16 cellular contexts compared by ENCODE assay signal in genomic region chr22:38291201-38291777, GRCh38. TPM values are rescaled to one million over a fixed set of nuclear protein-coding genes. Genes with fewer than 3 reads are reported as not detected.
DNase-seq lines count a peak whose midpoint lies in the region; ATAC-seq and TF ChIP-seq lines count a peak whose summit lies in the region.
"Had no signal": no experiment of that assay in that cellular context is flagged by ENCODE, and none has a peak within 500 bp of the region (broad histone marks: within the 10 kb centered on the region; RNA-seq: fewer than 3 reads in every experiment).

No MANE protein-coding gene starts in this region.

- no CpG with 5 or more reads among the region's 22 CpGs for WGBS in trophoblast cell (ENCODE audit: extremely low coverage, insufficient coverage, insufficient read length)

- H3K27me3 ChIP-seq in endocrine pancreas (ENCODE audit: control insufficient read depth, insufficient read depth, low read length), result no peaks in the 10 kb centered on the region
- H3K27me3 ChIP-seq in trophoblast cell (ENCODE audit: insufficient read depth, low read length), result no peaks in the 10 kb centered on the region
- H3K27me3 ChIP-seq: ovary had no signal

- no peak overlapping the region for H2BK5ac ChIP-seq in trophoblast cell (ENCODE audit: low read depth, low read length, poor library complexity)

- ATAC-seq in HG03521 (IDR thresholded peaks at IDR 0.05; ENCODE audit: unreplicated experiment), result no peak
- ATAC-seq: activated CD8-positive, alpha-beta memory T cell treated with anti-CD3 and anti-CD28 coated beads, Interleukin-2, amount 10 ng/mL, durations not matched to agents 7 days and 5 days had no signal

- H3K4me1 ChIP-seq in endocrine pancreas (ENCODE audit: control insufficient read depth, insufficient read depth, low read length) (no peaks in the 10 kb centered on the region), trophoblast cell (ENCODE audit: control insufficient read depth in 1 of 2, insufficient read depth in 2 of 2, low read length in 2 of 2) (peaks cover 35 to 36% of the 10 kb centered on the region in 2 experiments)

- TF ChIP-seq CTCF in GM12874 (IDR thresholded peaks at IDR 0.05; ENCODE audit: insufficient read depth, low read depth, low read length), result 0 out of 2 replicates have a peak, but pooled peaks have one; percentile 11

- H3K18ac ChIP-seq in trophoblast cell (ENCODE audit: low read length), result no peak overlapping the region

- H4K8ac ChIP-seq in trophoblast cell (ENCODE audit: low read depth, low read length), result peak overlapping the region; percentile 4

- peak overlapping the region; percentile 59 for H4K91ac ChIP-seq in trophoblast cell (ENCODE audit: low read depth, low read length)

- H3K9me3 ChIP-seq in endocrine pancreas (ENCODE audit: control insufficient read depth, low read length), result no peaks in the 10 kb centered on the region
- H3K9me3 ChIP-seq in trophoblast cell (ENCODE audit: insufficient read depth, low read depth, low read length), result peaks cover 2% of the 10 kb centered on the region
- H3K9me3 ChIP-seq: ovary had no signal

- no peak overlapping the region for H2AK5ac ChIP-seq in trophoblast cell (ENCODE audit: low read length)

- peak overlapping the region; percentile 17 for H2AFZ ChIP-seq in trophoblast cell (ENCODE audit: insufficient read depth, low read length, poor library complexity)

- DNase-seq in NCI-H345 treated with DMSO at 0.1 percent for 48 hours (lab: John Stamatoyannopoulos, UW; ENCODE audit: unreplicated experiment) (peak; percentile 29), trophoblast cell (no peak), NCI-H2029 (lab: John Stamatoyannopoulos, UW) (no peak), A172 (ENCODE audit: low spot score) (no peak), 8988T (no peak)
- DNase-seq: activated CD8-positive, alpha-beta memory T cell treated with anti-CD3 and anti-CD28 coated beads, Interleukin-2, amount 10 ng/mL, durations not matched to agents 7 days and 5 days; activated naive CD8-positive, alpha-beta T cell treated with anti-CD3 and anti-CD28 coated beads, Interleukin-2, amount 10 ng/mL, durations not matched to agents 7 days and 5 days; CD4-positive, CD25-positive, alpha-beta regulatory T cell; effector CD4-positive, alpha-beta T cell; glutamatergic neuron; NCI-H2029 treated with DMSO at 0.1 percent for 48 hours; ovary; stimulated activated CD4-positive, alpha-beta T cell treated with anti-CD3 and anti-CD28 coated beads, Interleukin-4, amount 100 ng/mL, for 24 hours had no signal

- peaks cover 1% of the 10 kb centered on the region for H3K79me2 ChIP-seq in trophoblast cell (ENCODE audit: control insufficient read depth, insufficient read depth, low read length, poor library complexity)

- no peak overlapping the region for H4K12ac ChIP-seq in trophoblast cell (ENCODE audit: low read depth, low read length)

- H3K36me3 ChIP-seq in endocrine pancreas (ENCODE audit: control insufficient read depth, insufficient read depth, low read length) (peaks cover 3% of the 10 kb centered on the region), trophoblast cell (ENCODE audit: control insufficient read depth in 1 of 2, insufficient read depth in 2 of 2, low read length in 2 of 2) (peaks cover 58 to 59% of the 10 kb centered on the region in 2 experiments)
- H3K36me3 ChIP-seq: ovary had no signal

- no peak overlapping the region for H3K14ac ChIP-seq in trophoblast cell (ENCODE audit: low read length)

- no peak overlapping the region for H3K4me3 ChIP-seq in endocrine pancreas (ENCODE audit: control insufficient read depth, insufficient read depth, low read length)
- H3K4me3 ChIP-seq in trophoblast cell (ENCODE audit: low read depth, low read length), result no peak overlapping the region
- H3K4me3 ChIP-seq: ovary had no signal

- no peak overlapping the region for H2BK120ac ChIP-seq in trophoblast cell (ENCODE audit: insufficient read depth, low read length, poor library complexity)

- H3K79me1 ChIP-seq in trophoblast cell (ENCODE audit: low read length), result peaks cover 17% of the 10 kb centered on the region

- H3K23ac ChIP-seq in trophoblast cell (ENCODE audit: low read length), result no peak overlapping the region

- peak overlapping the region; percentile 30 for H3K9ac ChIP-seq in endocrine pancreas (ENCODE audit: control insufficient read depth, insufficient read depth, low read length)
- no peak overlapping the region for H3K9ac ChIP-seq in trophoblast cell (ENCODE audit: low read length)

- no peak overlapping the region for H2BK12ac ChIP-seq in trophoblast cell (ENCODE audit: low read length)

- no peak overlapping the region for H3K27ac ChIP-seq in trophoblast cell (ENCODE audit: low read depth, low read length)
- H3K27ac ChIP-seq: ovary had no signal

- H3K4ac ChIP-seq in trophoblast cell (ENCODE audit: low read depth, low read length), result no peak overlapping the region

- no peak overlapping the region for H3K4me2 ChIP-seq in trophoblast cell (ENCODE audit: low read length)

RNA-seq across cellular contexts. Expression of gene TMEM184B, which starts 18.5 kb away (rescaled TPM):
- polyA plus RNA-seq in trophoblast cell (2013), result 88.3 and 94.8 TPM in 2 replicates
- 21.5 and 33.8 TPM in 2 replicates for total RNA-seq in A172 (2014; rRNA removed; shearing (Covaris generic))

RNA-seq across cellular contexts. Expression of gene CSNK1E, which starts 25.9 kb away (rescaled TPM):
- polyA plus RNA-seq in trophoblast cell (2013), result 172 and 176 TPM in 2 replicates
- 61.3 and 67.5 TPM in 2 replicates for total RNA-seq in A172 (2014; rRNA removed; shearing (Covaris generic))
